In genomic region chr5:107425541-107426031, GRCh38 we compare ENCODE assay signal across 12 cellular contexts.
DNase-seq lines count a peak whose midpoint lies in the region; ATAC-seq, FAIRE-seq and TF ChIP-seq lines count a peak whose summit lies in the region.
"Had no signal": no experiment of that assay in that cellular context is flagged by ENCODE, and none has a peak within 500 bp of the region (broad histone marks: within the 10 kb centered on the region; RNA-seq: fewer than 3 reads in every experiment).

No MANE protein-coding gene starts in this region.

- H3K36me3 ChIP-seq in IMR-90 (ENCODE audit: control insufficient read depth, insufficient read depth, low read length) (no peaks in the 10 kb centered on the region), bronchial epithelial cell (ENCODE audit: control insufficient read depth, insufficient read depth, low read length) (peaks cover 3% of the 10 kb centered on the region), Peyer's patch (no peaks in the 10 kb centered on the region)
- H3K36me3 ChIP-seq: pancreas had no signal

- DNase-seq in AG04449 (ENCODE audit: low read depth, low spot score) (peak; percentile 54), IMR-90 (peak; percentile 80), bronchial epithelial cell (ENCODE audit: low read depth) (peak; percentile 89), lung microvascular endothelial cell (ENCODE audit: low read depth in 2 of 2) (peak; percentile 46 to 74), Peyer's patch (no peak), GOT3 (lab: John Stamatoyannopoulos, UW) (no peak), activated gamma-delta T cell (lab: John Stamatoyannopoulos, UW) (no peak)
- DNase-seq: C1 segment of cervical spinal cord, caudate nucleus, NCI-H2107, pancreas had no signal

- no peak overlapping the region for H3K23ac ChIP-seq in IMR-90 (ENCODE audit: low read depth, low read length)

- CTCF ChIA-PET in AG04449 (lab: Yijun Ruan, JAX) (interaction anchor here (1.1 to 1.2 kb wide), 2 partner anchors 9 to 10 kb away, joined by 3 to 4 read pairs; no protein-coding TSS in a partner anchor), IMR-90 (lab: Yijun Ruan, JAX) (interaction anchor here (1.0 to 1.1 kb wide), 2 partner anchors 13 to 59 kb away, joined by 3 read pairs; no protein-coding TSS in a partner anchor)

- H2BK20ac ChIP-seq in IMR-90 (ENCODE audit: low read depth, low read length): peak overlapping the region; percentile 78; the same call in 1 of the 2 replicates

- dilution Hi-C loops in IMR-90 (cut with HindIII; ENCODE audit: low sequenced_read_pairs, unreplicated experiment): no loop called here

- no peaks in the 10 kb centered on the region for H3K9me3 ChIP-seq in IMR-90 (ENCODE audit: control insufficient read depth, insufficient read depth, low read length)
- no peaks in the 10 kb centered on the region for H3K9me3 ChIP-seq in Peyer's patch
- H3K9me3 ChIP-seq: pancreas had no signal

- H3K4me2 ChIP-seq in IMR-90 (ENCODE audit: low read depth, low read length): peak overlapping the region; percentile 24

- H4K8ac ChIP-seq in IMR-90 (ENCODE audit: low read depth in 2 of 2, low read length in 2 of 2): peak overlapping the region in 1 of 2 experiments; percentile 20; a peak in 1 of 4 replicates

- peak overlapping the region; percentile 70; the same call in 1 of the 2 replicates for H3K18ac ChIP-seq in IMR-90 (ENCODE audit: low read depth, low read length)

- H2AK9ac ChIP-seq in IMR-90 (replicated peaks; ENCODE audit: low read depth, low read length, poor library complexity): no peak overlapping the region

- H2AFZ ChIP-seq in IMR-90 (replicated peaks; ENCODE audit: low read length, poor library complexity): no peak overlapping the region

- H4K5ac ChIP-seq in IMR-90 (ENCODE audit: low read depth, low read length): no peak overlapping the region

- no peaks in the 10 kb centered on the region for H3K79me1 ChIP-seq in IMR-90 (ENCODE audit: low read depth in 1 of 2, low read length in 2 of 2)

- H3K9ac ChIP-seq in IMR-90 (ENCODE audit: low read depth, low read length): no peak overlapping the region

- H4K20me1 ChIP-seq in IMR-90 (ENCODE audit: insufficient read depth, low read length): no peaks in the 10 kb centered on the region

- 0% methylated on average over 1 of the region's 2 CpGs; no CpG with 5 or more reads in 1 of the 2 experiments for WGBS in IMR-90 (ENCODE audit: extremely low coverage in 2 of 2, insufficient read length in 1 of 2), 2 experiments

- TF ChIP-seq POLR2A in IMR-90 (IDR thresholded peaks at IDR 0.05; ENCODE audit: low read depth, low read length) (no peak), Peyer's patch (IDR thresholded peaks at IDR 0.05) (no peak)

- H3K27me3 ChIP-seq in IMR-90 (ENCODE audit: control insufficient read depth, insufficient read depth, low read length) (no peaks in the 10 kb centered on the region), bronchial epithelial cell (ENCODE audit: control insufficient read depth, insufficient read depth, low read length) (no peaks in the 10 kb centered on the region), Peyer's patch (no peaks in the 10 kb centered on the region)
- H3K27me3 ChIP-seq: pancreas had no signal

- FAIRE-seq in bronchial epithelial cell (lab: Jason Lieb, UNC): peak; percentile 58
- FAIRE-seq: pancreas had no signal

- POLR2A ChIA-PET in AG04449 (lab: Yijun Ruan, JAX): interaction anchor here (0.8 kb wide), 1 partner anchor 37 kb away, joined by 3 read pairs; no protein-coding TSS in a partner anchor
- POLR2A ChIA-PET in IMR-90 (lab: Charles Lee; ENCODE audit: unreplicated experiment): no interaction called here

- H3K4me3 ChIP-seq in AG04449 (ENCODE audit: low read depth, low read length): no peak overlapping the region
- no peak overlapping the region for H3K4me3 ChIP-seq in IMR-90 (ENCODE audit: insufficient read depth, low read depth, low read length)
- no peak overlapping the region for H3K4me3 ChIP-seq in bronchial epithelial cell (ENCODE audit: low read depth, low read length)
- H3K4me3 ChIP-seq in Peyer's patch: no peak overlapping the region
- H3K4me3 ChIP-seq: pancreas had no signal

- peak overlapping the region; percentile 62; the same call in 1 of the 2 replicates for H2BK120ac ChIP-seq in IMR-90 (ENCODE audit: low read depth, low read length)

- peaks cover 3% of the 10 kb centered on the region; the same call in 1 of the 2 replicates for H3K9me1 ChIP-seq in IMR-90 (ENCODE audit: insufficient read depth, low read length)

- H4K91ac ChIP-seq in IMR-90 (ENCODE audit: insufficient read depth, low read depth, low read length): 0 out of 2 replicates have a peak overlapping the region, but pooled peaks have one; percentile 4

- peaks cover 13% of the 10 kb centered on the region for H3K4me1 ChIP-seq in IMR-90 (ENCODE audit: control insufficient read depth, insufficient read depth, low read length)
- no peaks in the 10 kb centered on the region for H3K4me1 ChIP-seq in Peyer's patch
- H3K4me1 ChIP-seq: pancreas had no signal

- intact Hi-C loops in IMR-90 (cut with micrococcal nuclease): no loop called here

- H2BK15ac ChIP-seq in IMR-90 (ENCODE audit: low read depth, low read length): no peak overlapping the region

- 0 out of 2 replicates have a peak overlapping the region, but pooled peaks have one; percentile 21 for H2AK5ac ChIP-seq in IMR-90 (ENCODE audit: low read depth, low read length)

- ATAC-seq in IMR-90 (ENCODE audit: low read depth): peak; percentile 83
- ATAC-seq in activated CD4-positive, CD25-positive, alpha-beta regulatory T cell treated with anti-CD3 and anti-CD28 coated beads, Interleukin-2, amount 50 U/mL, for 24 hours: no peak

- in situ Hi-C loops in IMR-90 (cut with MboI; ENCODE audit: low sequenced_read_pairs): no loop called here

- BruUV-seq in IMR-90 (replicated peaks; lab: Mats Ljungman, UMichigan): no TSS peak

- no peak for TF ChIP-seq RAD21 in IMR-90 (IDR thresholded peaks at IDR 0.05; ENCODE audit: low read length)

- H3K56ac ChIP-seq in IMR-90 (ENCODE audit: extremely low read depth, insufficient read depth, low read length): peak overlapping the region; percentile 34; the same call in 1 of the 2 replicates

- H3K4ac ChIP-seq in IMR-90 (ENCODE audit: low read depth, low read length): peak overlapping the region; percentile 6; the same call in 1 of the 2 replicates

- TF ChIP-seq CTCF in AG04449 (IDR thresholded peaks at IDR 0.05; ENCODE audit: insufficient read depth, low read length, missing control alignments) (no peak), IMR-90 (conservative IDR thresholded peaks at IDR 0.05; ENCODE audit: low read depth, low read length) (no peak), bronchial epithelial cell (IDR thresholded peaks at IDR 0.05; ENCODE audit: insufficient read depth, low read length, severe bottlenecking) (no peak), Peyer's patch (IDR thresholded peaks at IDR 0.05) (no peak)

- no peak overlapping the region for H3K27ac ChIP-seq in IMR-90 (ENCODE audit: insufficient read depth, low read length)
- no peak overlapping the region for H3K27ac ChIP-seq in Peyer's patch
- H3K27ac ChIP-seq: pancreas had no signal

- peak overlapping the region; percentile 76 for H3K14ac ChIP-seq in IMR-90 (replicated peaks; ENCODE audit: low read depth, low read length)

- peak overlapping the region; percentile 66 for H2BK5ac ChIP-seq in IMR-90 (ENCODE audit: low read depth, low read length, poor library complexity, severe bottlenecking)

TF ChIP-seq in IMR-90, 13 proteins besides CTCF, POLR2A, EP300 and RAD21:
- TF ChIP-seq NFE2L2 (IDR thresholded peaks at IDR 0.05; ENCODE audit: low read depth, low read length): no peak
- no peak for TF ChIP-seq FOS (IDR thresholded peaks at IDR 0.05; ENCODE audit: low read depth, low read length)
- TF ChIP-seq SMC3 (IDR thresholded peaks at IDR 0.05; ENCODE audit: low read depth, low read length): no peak
- no peak for TF ChIP-seq BHLHE40 (IDR thresholded peaks at IDR 0.05; ENCODE audit: low read depth, low read length)
- no peak for TF ChIP-seq RCOR1 (IDR thresholded peaks at IDR 0.05; ENCODE audit: insufficient replicate concordance, low read length)

Comparison
In these comparisons a context has a peak if more than half of its experiments do, and no peak if none do; other contexts are left out.
1. DNase-seq: peak in AG04449 (single experiment), IMR-90 (single experiment), bronchial epithelial cell (single experiment) and lung microvascular endothelial cell (2 of 2); none in Peyer's patch (0 of 3), GOT3 (single experiment) and activated gamma-delta T cell (single experiment).